9 cellular contexts compared by ENCODE assay signal in genomic region chr3:118817748-118818165, GRCh38.
DNase-seq lines count a peak whose midpoint lies in the region; ATAC-seq and TF ChIP-seq lines count a peak whose summit lies in the region.
"Had no signal": no experiment of that assay in that cellular context is flagged by ENCODE, and none has a peak within 500 bp of the region (broad histone marks: within the 10 kb centered on the region; RNA-seq: fewer than 3 reads in every experiment).

No MANE protein-coding gene starts in this region.

- TF ChIP-seq CTCF in heart right ventricle (IDR thresholded peaks at IDR 0.05) (peak; percentile 44 to 84 (median 76)), sigmoid colon (IDR thresholded peaks at IDR 0.05) (peak in 3 of 4 experiments; percentile 35 to 69 (median 39))

- in situ Hi-C loops in G401 (cut with HindIII; ENCODE audit: low sequenced_read_pairs): no loop called here

- TF ChIP-seq EP300 in sigmoid colon (IDR thresholded peaks at IDR 0.05): no peak

- H3K4me1 ChIP-seq in heart right ventricle: no peaks in the 10 kb centered on the region
- H3K4me1 ChIP-seq in sigmoid colon: no peaks in the 10 kb centered on the region

- H3K9me3 ChIP-seq in heart right ventricle (no peaks in the 10 kb centered on the region), sigmoid colon (no peaks in the 10 kb centered on the region)

- peaks cover 3% of the 10 kb centered on the region for H3K27me3 Mint-ChIP-seq in activated naive CD4-positive, alpha-beta T cell treated with anti-CD3 and anti-CD28 coated beads for 36 hours (ENCODE audit: low read depth)
- H3K27me3 Mint-ChIP-seq in activated T-helper 2 cell treated with anti-CD3 and anti-CD28 coated beads, Interferon-gamma antibody, Interleukin-2, Interleukin-4, amounts not matched to agents 10 μg/mL and 5 μg/mL and 100 μg/mL, durations not matched to agents 14 hours and 24 hours and 36 hours (ENCODE audit: low read depth): peaks cover 2% of the 10 kb centered on the region

- WGBS in heart right ventricle, 2 donors: 24 to 25% methylated on average over 5 of the region's 5 CpGs
- 21 to 23% methylated on average over 5 of the region's 5 CpGs for WGBS in sigmoid colon, 2 donors

- H3K27me3 ChIP-seq in heart right ventricle (peaks cover 0 to 3% (median 0%) of the 10 kb centered on the region in 7 donors), sigmoid colon (no peaks in the 10 kb centered on the region)

- H3K27ac Mint-ChIP-seq in activated naive CD4-positive, alpha-beta T cell treated with anti-CD3 and anti-CD28 coated beads for 36 hours: no peak overlapping the region
- no peak overlapping the region for H3K27ac Mint-ChIP-seq in activated T-helper 2 cell treated with anti-CD3 and anti-CD28 coated beads, Interferon-gamma antibody, Interleukin-2, Interleukin-4, amounts not matched to agents 10 μg/mL and 5 μg/mL and 100 μg/mL, durations not matched to agents 14 hours and 24 hours and 36 hours

- H3K27ac ChIP-seq in heart right ventricle (no peak overlapping the region), sigmoid colon (no peak overlapping the region)

- H3K36me3 Mint-ChIP-seq in activated naive CD4-positive, alpha-beta T cell treated with anti-CD3 and anti-CD28 coated beads for 36 hours (ENCODE audit: low read depth): no peaks in the 10 kb centered on the region
- H3K36me3 Mint-ChIP-seq in activated T-helper 2 cell treated with anti-CD3 and anti-CD28 coated beads, Interferon-gamma antibody, Interleukin-2, Interleukin-4, amounts not matched to agents 10 μg/mL and 5 μg/mL and 100 μg/mL, durations not matched to agents 14 hours and 24 hours and 36 hours (ENCODE audit: low read depth): no peaks in the 10 kb centered on the region

- H3K4me3 Mint-ChIP-seq in activated naive CD4-positive, alpha-beta T cell treated with anti-CD3 and anti-CD28 coated beads for 36 hours: no peak overlapping the region
- H3K4me3 Mint-ChIP-seq in activated T-helper 2 cell treated with anti-CD3 and anti-CD28 coated beads, Interferon-gamma antibody, Interleukin-2, Interleukin-4, amounts not matched to agents 10 μg/mL and 5 μg/mL and 100 μg/mL, durations not matched to agents 14 hours and 24 hours and 36 hours (ENCODE audit: low read depth): no peak overlapping the region
- H3K4me3 Mint-ChIP-seq: central memory CD8-positive, alpha-beta T cell had no signal

- H3K36me3 ChIP-seq in heart right ventricle: no peaks in the 10 kb centered on the region
- no peaks in the 10 kb centered on the region for H3K36me3 ChIP-seq in sigmoid colon

- CTCF ChIA-PET in activated naive CD4-positive, alpha-beta T cell treated with anti-CD3 and anti-CD28 coated beads for 36 hours (lab: Charles Lee): interaction anchor here (0.8 to 1.4 kb wide), 4 partner anchors 9 to 40 kb away, joined by 3 to 4 read pairs (median 4); no protein-coding TSS in a partner anchor

- H3K9me3 Mint-ChIP-seq in activated naive CD4-positive, alpha-beta T cell treated with anti-CD3 and anti-CD28 coated beads for 36 hours: no peaks in the 10 kb centered on the region
- H3K9me3 Mint-ChIP-seq in activated T-helper 2 cell treated with anti-CD3 and anti-CD28 coated beads, Interferon-gamma antibody, Interleukin-2, Interleukin-4, amounts not matched to agents 10 μg/mL and 5 μg/mL and 100 μg/mL, durations not matched to agents 14 hours and 24 hours and 36 hours: no peaks in the 10 kb centered on the region
- H3K9me3 Mint-ChIP-seq: central memory CD8-positive, alpha-beta T cell had no signal

- H3K4me3 ChIP-seq in heart right ventricle (no peak overlapping the region), sigmoid colon (no peak overlapping the region)

- intact Hi-C loops in activated naive CD4-positive, alpha-beta T cell treated with anti-CD3 and anti-CD28 coated beads for 36 hours (cut with micrococcal nuclease): loop anchor here (1.0 to 5.0 kb wide), 3 partner anchors 189 to 1799 kb away; no protein-coding TSS in a partner anchor
- intact Hi-C loops in heart right ventricle (cut with DNase I) (no loop called here), sigmoid colon (cut with DNase I) (loop anchor here (10.0 kb wide), 1 partner anchor 1953 kb away; no protein-coding TSS in a partner anchor)
- intact Hi-C loops in activated T-helper 2 cell treated with anti-CD3 and anti-CD28 coated beads, Interferon-gamma antibody, Interleukin-2, Interleukin-4, amounts not matched to agents 10 μg/mL and 5 μg/mL and 100 μg/mL, durations not matched to agents 14 hours and 24 hours and 36 hours (cut with micrococcal nuclease): no loop called here

- H3K4me1 Mint-ChIP-seq in activated naive CD4-positive, alpha-beta T cell treated with anti-CD3 and anti-CD28 coated beads for 36 hours (ENCODE audit: low read depth): no peaks in the 10 kb centered on the region
- no peaks in the 10 kb centered on the region for H3K4me1 Mint-ChIP-seq in activated T-helper 2 cell treated with anti-CD3 and anti-CD28 coated beads, Interferon-gamma antibody, Interleukin-2, Interleukin-4, amounts not matched to agents 10 μg/mL and 5 μg/mL and 100 μg/mL, durations not matched to agents 14 hours and 24 hours and 36 hours (ENCODE audit: low read depth)
- H3K4me1 Mint-ChIP-seq: central memory CD8-positive, alpha-beta T cell had no signal

- no peak for TF ChIP-seq POLR2A in sigmoid colon (IDR thresholded peaks at IDR 0.05)

- DNase-seq in G401 (ENCODE audit: low spot score): peak; percentile 54
- peak; percentile 36 for DNase-seq in NCI-H69 (lab: John Stamatoyannopoulos, UW)
- DNase-seq in activated naive CD4-positive, alpha-beta T cell treated with anti-CD3 and anti-CD28 coated beads for 36 hours: peak; percentile 59
- no peak for DNase-seq in heart right ventricle
- no peak for DNase-seq in sigmoid colon
- no peak for DNase-seq in activated T-helper 2 cell treated with anti-CD3 and anti-CD28 coated beads, Interferon-gamma antibody, Interleukin-2, Interleukin-4, amounts not matched to agents 10 μg/mL and 5 μg/mL and 100 μg/mL, durations not matched to agents 14 hours and 24 hours and 36 hours (ENCODE audit: low spot score)

- ATAC-seq in GM21390 (IDR thresholded peaks at IDR 0.05; ENCODE audit: unreplicated experiment): peak; percentile 89
- ATAC-seq in HG03575 (IDR thresholded peaks at IDR 0.05; ENCODE audit: extremely low read depth, insufficient number of reproducible peaks, low FRiP score, unreplicated experiment): peak; percentile 60
- ATAC-seq in heart right ventricle: peak in 3 of 8 donors; percentile 47 to 76 (median 57)

Comparison
In these comparisons a context has a peak if more than half of its experiments do, and no peak if none do; other contexts are left out.
1. DNase-seq: peak in G401 (single experiment), NCI-H69 (single experiment) and activated naive CD4-positive, alpha-beta T cell treated with anti-CD3 and anti-CD28 coated beads for 36 hours (single experiment); none in heart right ventricle (0 of 2), sigmoid colon (single experiment) and activated T-helper 2 cell treated with anti-CD3 and anti-CD28 coated beads, Interferon-gamma antibody, Interleukin-2, Interleukin-4, amounts not matched to agents 10 μg/mL and 5 μg/mL and 100 μg/mL, durations not matched to agents 14 hours and 24 hours and 36 hours (single experiment).
2. intact Hi-C loops: an anchor here in activated naive CD4-positive, alpha-beta T cell treated with anti-CD3 and anti-CD28 coated beads for 36 hours (1.0 to 5.0 kb wide) and sigmoid colon (10.0 kb wide); none called in heart right ventricle and activated T-helper 2 cell treated with anti-CD3 and anti-CD28 coated beads, Interferon-gamma antibody, Interleukin-2, Interleukin-4, amounts not matched to agents 10 μg/mL and 5 μg/mL and 100 μg/mL, durations not matched to agents 14 hours and 24 hours and 36 hours.